Comparison of ENCODE assay signal across 1 cellular context in genomic region chr1:26784023-26784871, GRCh38.
TF ChIP-seq lines count a peak whose summit lies in the region.

No MANE protein-coding gene starts in this region.

TF ChIP-seq in HepG2, 621 proteins besides CTCF, POLR2A, EP300 and RAD21 (continued from another document and continues in another):
- TF ChIP-seq SAFB2 (CRISPR knock-in tag; IDR thresholded peaks at IDR 0.05; ENCODE audit: borderline replicate concordance, low read depth) (peak; percentile 36; the same call in 1 of the 2 replicates), TARDBP (CRISPR knock-in tag; IDR thresholded peaks at IDR 0.05) (peak; percentile 82), ZNF431 (CRISPR knock-in tag; IDR thresholded peaks at IDR 0.05; ENCODE audit: borderline replicate concordance, low read depth) (peak; percentile 72; the same call in 1 of the 2 replicates), ZNF644 (CRISPR knock-in tag; IDR thresholded peaks at IDR 0.05; ENCODE audit: low read depth) (peak; percentile 69), AHDC1 (CRISPR knock-in tag; IDR thresholded peaks at IDR 0.05; ENCODE audit: borderline replicate concordance) (peak; percentile 87; the same call in 1 of the 2 replicates), MAFK (conservative IDR thresholded peaks at IDR 0.05 in 1 of 2, IDR thresholded peaks at IDR 0.05 in 1 of 2; ENCODE audit: low read length in 2 of 2) (0 out of 4 replicates have a peak, but pooled peaks of 1 of the 2 experiments have one; percentile 2), FOXK1 (CRISPR knock-in tag; IDR thresholded peaks at IDR 0.05; ENCODE audit: borderline replicate concordance, low read depth) (peak; percentile 69; the same call in 1 of the 2 replicates), BCL6 (CRISPR knock-in tag; IDR thresholded peaks at IDR 0.05) (peak; percentile 81), ZBED4 (CRISPR knock-in tag; IDR thresholded peaks at IDR 0.05; ENCODE audit: borderline replicate concordance) (no peak), CREM (IDR thresholded peaks at IDR 0.05) (peak; percentile 73; the same call in 1 of the 2 replicates), CREM (CRISPR knock-in tag; IDR thresholded peaks at IDR 0.05) (no peak), KDM1A (CRISPR knock-in tag; IDR thresholded peaks at IDR 0.05) (peak; percentile 41; the same call in 1 of the 2 replicates), ZNF670 (CRISPR knock-in tag; IDR thresholded peaks at IDR 0.05; ENCODE audit: borderline replicate concordance) (no peak), ZNF879 (CRISPR knock-in tag; IDR thresholded peaks at IDR 0.05) (no peak), KLF12 (CRISPR knock-in tag; IDR thresholded peaks at IDR 0.05; ENCODE audit: borderline replicate concordance) (peak; percentile 65; the same call in 1 of the 2 replicates), SIN3B (IDR thresholded peaks at IDR 0.05; ENCODE audit: low read length) (no peak), RFX5 (IDR thresholded peaks at IDR 0.05; ENCODE audit: low read depth, low read length) (peak; percentile 43; the same call in 1 of the 2 replicates), RFX1 (IDR thresholded peaks at IDR 0.05) (no peak), ZNF292 (CRISPR knock-in tag; IDR thresholded peaks at IDR 0.05; ENCODE audit: borderline replicate concordance, low read depth) (0 out of 2 replicates have a peak, but pooled peaks have one; percentile 27), HIC2 (CRISPR knock-in tag; IDR thresholded peaks at IDR 0.05; ENCODE audit: low read depth) (peak; percentile 41; the same call in 1 of the 2 replicates), ZSCAN9 (CRISPR knock-in tag; IDR thresholded peaks at IDR 0.05; ENCODE audit: borderline replicate concordance) (peak; percentile 21; the same call in 1 of the 2 replicates), ZNF501 (CRISPR knock-in tag; IDR thresholded peaks at IDR 0.05) (peak; percentile 80), U2AF2 (IDR thresholded peaks at IDR 0.05; ENCODE audit: low read depth, low read length) (no peak), HNRNPL (IDR thresholded peaks at IDR 0.05; ENCODE audit: low read depth, low read length) (no peak), FOSL2 (CRISPR knock-in tag; IDR thresholded peaks at IDR 0.05) (peak; percentile 75), MAFF (IDR thresholded peaks at IDR 0.05; ENCODE audit: low read depth, low read length) (peak; percentile 25; the same call in 1 of the 2 replicates), ZNF746 (CRISPR knock-in tag; IDR thresholded peaks at IDR 0.05) (peak; percentile 85), NR2F2 (IDR thresholded peaks at IDR 0.05; ENCODE audit: borderline replicate concordance, low read depth) (peak; percentile 85; the same call in 1 of the 2 replicates), GLI4 (CRISPR knock-in tag; IDR thresholded peaks at IDR 0.05; ENCODE audit: borderline replicate concordance) (0 out of 2 replicates have a peak, but pooled peaks have one; percentile 42), GABPB1 (CRISPR knock-in tag; IDR thresholded peaks at IDR 0.05) (peak; percentile 28; the same call in 1 of the 2 replicates), TSC22D2 (CRISPR knock-in tag; IDR thresholded peaks at IDR 0.05; ENCODE audit: borderline replicate concordance) (no peak), PCBP2 (optimal IDR thresholded peaks at IDR 0.05; ENCODE audit: low read depth, low read length, poor library complexity, severe bottlenecking) (no peak), ZNF609 (CRISPR knock-in tag; IDR thresholded peaks at IDR 0.05; ENCODE audit: borderline replicate concordance) (peak; percentile 81; the same call in 1 of the 2 replicates), ZNF790 (CRISPR knock-in tag; IDR thresholded peaks at IDR 0.05; ENCODE audit: borderline replicate concordance) (no peak), PRDM10 (CRISPR knock-in tag; IDR thresholded peaks at IDR 0.05; ENCODE audit: low read depth) (peak; percentile 65; the same call in 1 of the 2 replicates), HOMEZ (CRISPR knock-in tag; IDR thresholded peaks at IDR 0.05; ENCODE audit: low read depth) (peak; percentile 79), RXRB (CRISPR knock-in tag; IDR thresholded peaks at IDR 0.05; ENCODE audit: borderline replicate concordance) (peak; percentile 96)
